Comparison of ENCODE assay signal across 1 cellular context in the genomic region with DNA sequence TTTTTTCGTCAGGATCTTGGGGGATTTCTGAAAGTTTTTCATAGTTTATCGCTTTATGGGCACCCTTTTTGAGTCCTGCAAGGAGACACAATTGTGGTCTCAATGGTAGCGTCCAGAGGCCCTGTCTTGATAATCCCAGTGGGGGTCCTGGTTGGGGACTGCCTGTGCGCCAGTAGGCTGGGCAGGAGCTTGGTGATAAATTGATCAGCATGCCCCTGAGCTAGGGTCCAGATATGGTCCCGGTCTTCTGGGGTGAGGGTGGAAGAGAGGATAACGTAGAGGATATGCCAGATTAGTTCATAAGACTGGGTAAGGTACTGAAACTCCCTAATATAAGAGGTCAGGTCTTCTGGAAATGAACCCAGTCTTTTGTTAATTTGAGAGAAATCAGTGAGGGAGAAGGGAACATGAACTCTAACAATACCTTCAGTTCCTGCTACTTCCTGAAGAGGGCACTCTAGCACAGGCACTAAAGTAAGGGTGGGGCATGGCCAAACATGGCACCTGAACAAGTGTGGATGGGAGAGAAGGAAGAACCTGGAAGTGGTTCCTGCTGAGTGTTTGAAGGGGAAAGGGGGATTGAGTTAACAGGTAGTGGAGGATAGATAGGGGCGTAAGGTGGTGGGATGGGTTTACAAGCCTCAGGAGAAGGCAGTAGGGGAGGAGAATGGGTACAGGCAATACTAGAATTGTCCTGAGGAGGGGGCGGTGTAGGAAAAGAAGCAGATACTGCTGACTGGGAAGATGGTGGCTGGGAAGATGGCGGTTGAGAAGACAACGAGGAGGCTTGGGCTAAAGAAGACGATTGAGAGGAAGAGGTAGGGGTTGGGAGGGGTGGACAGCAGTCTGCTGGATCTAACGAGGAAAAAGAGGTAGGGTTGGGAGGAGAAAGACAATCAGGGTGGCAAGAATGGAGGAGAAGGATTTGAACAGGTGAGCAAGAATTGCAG.
A peak's percentile ranks its signal among the peaks of the same experiment; 100 is the strongest.
TF ChIP-seq lines count a peak whose summit lies in the region.

No MANE protein-coding gene starts in this region.

TF ChIP-seq in K562, 482 proteins besides CTCF, POLR2A, EP300 and RAD21 (continued from another document and continues in another):
- TF ChIP-seq, protein P1, sequence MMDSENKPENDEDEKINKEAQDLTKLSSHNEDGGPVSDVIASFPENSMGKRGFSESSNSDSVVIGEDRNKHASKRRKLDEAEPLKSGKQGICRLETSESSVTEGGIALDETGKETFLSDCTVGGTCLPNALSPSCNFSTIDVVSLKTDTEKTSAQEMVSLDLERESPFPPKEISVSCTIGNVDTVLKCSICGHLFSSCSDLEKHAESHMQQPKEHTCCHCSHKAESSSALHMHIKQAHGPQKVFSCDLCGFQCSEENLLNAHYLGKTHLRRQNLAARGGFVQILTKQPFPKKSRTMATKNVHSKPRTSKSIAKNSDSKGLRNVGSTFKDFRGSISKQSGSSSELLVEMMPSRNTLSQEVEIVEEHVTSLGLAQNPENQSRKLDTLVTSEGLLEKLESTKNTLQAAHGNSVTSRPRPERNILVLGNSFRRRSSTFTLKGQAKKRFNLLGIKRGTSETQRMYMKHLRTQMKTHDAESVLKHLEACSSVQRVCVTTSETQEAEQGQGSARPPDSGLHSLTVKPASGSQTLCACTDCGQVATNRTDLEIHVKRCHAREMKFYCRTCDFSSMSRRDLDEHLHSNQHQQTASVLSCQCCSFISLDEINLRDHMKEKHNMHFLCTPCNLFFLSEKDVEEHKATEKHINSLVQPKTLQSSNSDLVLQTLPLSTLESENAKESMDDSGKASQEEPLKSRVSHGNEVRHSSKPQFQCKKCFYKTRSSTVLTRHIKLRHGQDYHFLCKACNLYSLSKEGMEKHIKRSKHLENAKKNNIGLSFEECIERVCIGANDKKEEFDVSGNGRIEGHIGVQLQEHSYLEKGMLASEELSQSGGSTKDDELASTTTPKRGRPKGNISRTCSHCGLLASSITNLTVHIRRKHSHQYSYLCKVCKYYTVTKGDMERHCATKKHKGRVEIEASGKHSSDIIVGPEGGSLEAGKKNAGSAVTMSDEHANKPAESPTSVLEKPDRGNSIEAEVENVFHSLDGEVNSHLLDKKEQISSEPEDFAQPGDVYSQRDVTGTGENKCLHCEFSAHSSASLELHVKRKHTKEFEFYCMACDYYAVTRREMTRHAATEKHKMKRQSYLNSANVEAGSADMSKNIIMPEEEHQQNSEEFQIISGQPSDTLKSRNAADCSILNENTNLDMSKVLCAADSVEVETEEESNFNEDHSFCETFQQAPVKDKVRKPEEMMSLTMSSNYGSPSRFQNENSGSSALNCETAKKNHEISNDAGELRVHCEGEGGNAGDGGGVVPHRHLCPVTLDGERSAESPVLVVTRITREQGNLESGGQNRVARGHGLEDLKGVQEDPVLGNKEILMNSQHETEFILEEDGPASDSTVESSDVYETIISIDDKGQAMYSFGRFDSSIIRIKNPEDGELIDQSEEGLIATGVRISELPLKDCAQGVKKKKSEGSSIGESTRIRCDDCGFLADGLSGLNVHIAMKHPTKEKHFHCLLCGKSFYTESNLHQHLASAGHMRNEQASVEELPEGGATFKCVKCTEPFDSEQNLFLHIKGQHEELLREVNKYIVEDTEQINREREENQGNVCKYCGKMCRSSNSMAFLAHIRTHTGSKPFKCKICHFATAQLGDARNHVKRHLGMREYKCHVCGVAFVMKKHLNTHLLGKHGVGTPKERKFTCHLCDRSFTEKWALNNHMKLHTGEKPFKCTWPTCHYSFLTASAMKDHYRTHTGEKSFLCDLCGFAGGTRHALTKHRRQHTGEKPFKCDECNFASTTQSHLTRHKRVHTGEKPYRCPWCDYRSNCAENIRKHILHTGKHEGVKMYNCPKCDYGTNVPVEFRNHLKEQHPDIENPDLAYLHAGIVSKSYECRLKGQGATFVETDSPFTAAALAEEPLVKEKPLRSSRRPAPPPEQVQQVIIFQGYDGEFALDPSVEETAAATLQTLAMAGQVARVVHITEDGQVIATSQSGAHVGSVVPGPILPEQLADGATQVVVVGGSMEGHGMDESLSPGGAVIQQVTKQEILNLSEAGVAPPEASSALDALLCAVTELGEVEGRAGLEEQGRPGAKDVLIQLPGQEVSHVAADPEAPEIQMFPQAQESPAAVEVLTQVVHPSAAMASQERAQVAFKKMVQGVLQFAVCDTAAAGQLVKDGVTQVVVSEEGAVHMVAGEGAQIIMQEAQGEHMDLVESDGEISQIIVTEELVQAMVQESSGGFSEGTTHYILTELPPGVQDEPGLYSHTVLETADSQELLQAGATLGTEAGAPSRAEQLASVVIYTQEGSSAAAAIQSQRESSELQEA (IDR thresholded peaks at IDR 0.05; ENCODE audit: low read depth) = peak; percentile 66; the same call in 1 of the 2 replicates
- TF ChIP-seq, protein P2, sequence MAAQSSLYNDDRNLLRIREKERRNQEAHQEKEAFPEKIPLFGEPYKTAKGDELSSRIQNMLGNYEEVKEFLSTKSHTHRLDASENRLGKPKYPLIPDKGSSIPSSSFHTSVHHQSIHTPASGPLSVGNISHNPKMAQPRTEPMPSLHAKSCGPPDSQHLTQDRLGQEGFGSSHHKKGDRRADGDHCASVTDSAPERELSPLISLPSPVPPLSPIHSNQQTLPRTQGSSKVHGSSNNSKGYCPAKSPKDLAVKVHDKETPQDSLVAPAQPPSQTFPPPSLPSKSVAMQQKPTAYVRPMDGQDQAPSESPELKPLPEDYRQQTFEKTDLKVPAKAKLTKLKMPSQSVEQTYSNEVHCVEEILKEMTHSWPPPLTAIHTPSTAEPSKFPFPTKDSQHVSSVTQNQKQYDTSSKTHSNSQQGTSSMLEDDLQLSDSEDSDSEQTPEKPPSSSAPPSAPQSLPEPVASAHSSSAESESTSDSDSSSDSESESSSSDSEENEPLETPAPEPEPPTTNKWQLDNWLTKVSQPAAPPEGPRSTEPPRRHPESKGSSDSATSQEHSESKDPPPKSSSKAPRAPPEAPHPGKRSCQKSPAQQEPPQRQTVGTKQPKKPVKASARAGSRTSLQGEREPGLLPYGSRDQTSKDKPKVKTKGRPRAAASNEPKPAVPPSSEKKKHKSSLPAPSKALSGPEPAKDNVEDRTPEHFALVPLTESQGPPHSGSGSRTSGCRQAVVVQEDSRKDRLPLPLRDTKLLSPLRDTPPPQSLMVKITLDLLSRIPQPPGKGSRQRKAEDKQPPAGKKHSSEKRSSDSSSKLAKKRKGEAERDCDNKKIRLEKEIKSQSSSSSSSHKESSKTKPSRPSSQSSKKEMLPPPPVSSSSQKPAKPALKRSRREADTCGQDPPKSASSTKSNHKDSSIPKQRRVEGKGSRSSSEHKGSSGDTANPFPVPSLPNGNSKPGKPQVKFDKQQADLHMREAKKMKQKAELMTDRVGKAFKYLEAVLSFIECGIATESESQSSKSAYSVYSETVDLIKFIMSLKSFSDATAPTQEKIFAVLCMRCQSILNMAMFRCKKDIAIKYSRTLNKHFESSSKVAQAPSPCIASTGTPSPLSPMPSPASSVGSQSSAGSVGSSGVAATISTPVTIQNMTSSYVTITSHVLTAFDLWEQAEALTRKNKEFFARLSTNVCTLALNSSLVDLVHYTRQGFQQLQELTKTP (IDR thresholded peaks at IDR 0.05; ENCODE audit: low read depth in 1 of 2, partially characterized antibody in 2 of 2) = peak; percentile 50 to 66
- peak; percentile 46; the same call in 1 of the 2 replicates for TF ChIP-seq KLF1 (tag; IDR thresholded peaks at IDR 0.05)
- peak; percentile 83 for TF ChIP-seq HDAC2 (IDR thresholded peaks at IDR 0.05)
- TF ChIP-seq ZSCAN32 (CRISPR knock-in tag; IDR thresholded peaks at IDR 0.05) = 0 out of 2 replicates have a peak, but pooled peaks have one; percentile 6
- TF ChIP-seq, protein P3, sequence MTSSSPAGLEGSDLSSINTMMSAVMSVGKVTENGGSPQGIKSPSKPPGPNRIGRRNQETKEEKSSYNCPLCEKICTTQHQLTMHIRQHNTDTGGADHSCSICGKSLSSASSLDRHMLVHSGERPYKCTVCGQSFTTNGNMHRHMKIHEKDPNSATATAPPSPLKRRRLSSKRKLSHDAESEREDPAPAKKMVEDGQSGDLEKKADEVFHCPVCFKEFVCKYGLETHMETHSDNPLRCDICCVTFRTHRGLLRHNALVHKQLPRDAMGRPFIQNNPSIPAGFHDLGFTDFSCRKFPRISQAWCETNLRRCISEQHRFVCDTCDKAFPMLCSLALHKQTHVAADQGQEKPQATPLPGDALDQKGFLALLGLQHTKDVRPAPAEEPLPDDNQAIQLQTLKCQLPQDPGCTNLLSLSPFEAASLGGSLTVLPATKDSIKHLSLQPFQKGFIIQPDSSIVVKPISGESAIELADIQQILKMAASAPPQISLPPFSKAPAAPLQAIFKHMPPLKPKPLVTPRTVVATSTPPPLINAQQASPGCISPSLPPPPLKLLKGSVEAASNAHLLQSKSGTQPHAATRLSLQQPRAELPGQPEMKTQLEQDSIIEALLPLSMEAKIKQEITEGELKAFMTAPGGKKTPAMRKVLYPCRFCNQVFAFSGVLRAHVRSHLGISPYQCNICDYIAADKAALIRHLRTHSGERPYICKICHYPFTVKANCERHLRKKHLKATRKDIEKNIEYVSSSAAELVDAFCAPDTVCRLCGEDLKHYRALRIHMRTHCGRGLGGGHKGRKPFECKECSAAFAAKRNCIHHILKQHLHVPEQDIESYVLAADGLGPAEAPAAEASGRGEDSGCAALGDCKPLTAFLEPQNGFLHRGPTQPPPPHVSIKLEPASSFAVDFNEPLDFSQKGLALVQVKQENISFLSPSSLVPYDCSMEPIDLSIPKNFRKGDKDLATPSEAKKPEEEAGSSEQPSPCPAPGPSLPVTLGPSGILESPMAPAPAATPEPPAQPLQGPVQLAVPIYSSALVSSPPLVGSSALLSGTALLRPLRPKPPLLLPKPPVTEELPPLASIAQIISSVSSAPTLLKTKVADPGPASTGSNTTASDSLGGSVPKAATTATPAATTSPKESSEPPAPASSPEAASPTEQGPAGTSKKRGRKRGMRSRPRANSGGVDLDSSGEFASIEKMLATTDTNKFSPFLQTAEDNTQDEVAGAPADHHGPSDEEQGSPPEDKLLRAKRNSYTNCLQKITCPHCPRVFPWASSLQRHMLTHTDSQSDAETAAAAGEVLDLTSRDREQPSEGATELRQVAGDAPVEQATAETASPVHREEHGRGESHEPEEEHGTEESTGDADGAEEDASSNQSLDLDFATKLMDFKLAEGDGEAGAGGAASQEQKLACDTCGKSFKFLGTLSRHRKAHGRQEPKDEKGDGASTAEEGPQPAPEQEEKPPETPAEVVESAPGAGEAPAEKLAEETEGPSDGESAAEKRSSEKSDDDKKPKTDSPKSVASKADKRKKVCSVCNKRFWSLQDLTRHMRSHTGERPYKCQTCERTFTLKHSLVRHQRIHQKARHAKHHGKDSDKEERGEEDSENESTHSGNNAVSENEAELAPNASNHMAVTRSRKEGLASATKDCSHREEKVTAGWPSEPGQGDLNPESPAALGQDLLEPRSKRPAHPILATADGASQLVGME (CRISPR knock-in tag; IDR thresholded peaks at IDR 0.05) = 0 out of 2 replicates have a peak, but pooled peaks have one; percentile 29
- TF ChIP-seq, protein P4, sequence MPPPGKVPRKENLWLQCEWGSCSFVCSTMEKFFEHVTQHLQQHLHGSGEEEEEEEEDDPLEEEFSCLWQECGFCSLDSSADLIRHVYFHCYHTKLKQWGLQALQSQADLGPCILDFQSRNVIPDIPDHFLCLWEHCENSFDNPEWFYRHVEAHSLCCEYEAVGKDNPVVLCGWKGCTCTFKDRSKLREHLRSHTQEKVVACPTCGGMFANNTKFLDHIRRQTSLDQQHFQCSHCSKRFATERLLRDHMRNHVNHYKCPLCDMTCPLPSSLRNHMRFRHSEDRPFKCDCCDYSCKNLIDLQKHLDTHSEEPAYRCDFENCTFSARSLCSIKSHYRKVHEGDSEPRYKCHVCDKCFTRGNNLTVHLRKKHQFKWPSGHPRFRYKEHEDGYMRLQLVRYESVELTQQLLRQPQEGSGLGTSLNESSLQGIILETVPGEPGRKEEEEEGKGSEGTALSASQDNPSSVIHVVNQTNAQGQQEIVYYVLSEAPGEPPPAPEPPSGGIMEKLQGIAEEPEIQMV (tag; conservative IDR thresholded peaks at IDR 0.05; ENCODE audit: low read depth) = peak; percentile 79
- TF ChIP-seq, protein P5, sequence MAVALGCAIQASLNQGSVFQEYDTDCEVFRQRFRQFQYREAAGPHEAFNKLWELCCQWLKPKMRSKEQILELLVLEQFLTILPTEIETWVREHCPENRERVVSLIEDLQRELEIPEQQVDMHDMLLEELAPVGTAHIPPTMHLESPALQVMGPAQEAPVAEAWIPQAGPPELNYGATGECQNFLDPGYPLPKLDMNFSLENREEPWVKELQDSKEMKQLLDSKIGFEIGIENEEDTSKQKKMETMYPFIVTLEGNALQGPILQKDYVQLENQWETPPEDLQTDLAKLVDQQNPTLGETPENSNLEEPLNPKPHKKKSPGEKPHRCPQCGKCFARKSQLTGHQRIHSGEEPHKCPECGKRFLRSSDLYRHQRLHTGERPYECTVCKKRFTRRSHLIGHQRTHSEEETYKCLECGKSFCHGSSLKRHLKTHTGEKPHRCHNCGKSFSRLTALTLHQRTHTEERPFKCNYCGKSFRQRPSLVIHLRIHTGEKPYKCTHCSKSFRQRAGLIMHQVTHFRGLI (CRISPR knock-in tag; IDR thresholded peaks at IDR 0.05) = peak; percentile 12; the same call in 1 of the 2 replicates
- TF ChIP-seq ZNF41 (CRISPR knock-in tag; conservative IDR thresholded peaks at IDR 0.05) = peak; percentile 11; the same call in 1 of the 2 replicates
- TF ChIP-seq HMG20A (CRISPR knock-in tag; conservative IDR thresholded peaks at IDR 0.05) = peak; percentile 7; the same call in 1 of the 2 replicates
- peak; percentile 71 for TF ChIP-seq TOE1 (IDR thresholded peaks at IDR 0.05; ENCODE audit: borderline replicate concordance)
- TF ChIP-seq TOE1 (CRISPR knock-in tag; IDR thresholded peaks at IDR 0.05; ENCODE audit: borderline replicate concordance, low read depth) = no peak
- peak; percentile 62; the same call in 1 of the 2 replicates for TF ChIP-seq NR2C1 (IDR thresholded peaks at IDR 0.05)
- peak; percentile 74 for TF ChIP-seq NR2C1 (tag; IDR thresholded peaks at IDR 0.05)
- TF ChIP-seq FOXK2 (conservative IDR thresholded peaks at IDR 0.05 in 1 of 2, IDR thresholded peaks at IDR 0.05 in 1 of 2; ENCODE audit: low read depth in 2 of 2) = peak; percentile 67 to 68
- peak; percentile 67 for TF ChIP-seq ZNF134 (CRISPR knock-in tag; conservative IDR thresholded peaks at IDR 0.05)
- TF ChIP-seq DPF2 (IDR thresholded peaks at IDR 0.05) = peak; percentile 70
- TF ChIP-seq ZNF165 (CRISPR knock-in tag; IDR thresholded peaks at IDR 0.05; ENCODE audit: borderline replicate concordance) = peak; percentile 72; the same call in 1 of the 2 replicates
- TF ChIP-seq CBFA2T2 (conservative IDR thresholded peaks at IDR 0.05) = no peak
- TF ChIP-seq ZNF184 (CRISPR knock-in tag; IDR thresholded peaks at IDR 0.05) = no peak
- peak; percentile 79 for TF ChIP-seq ARID2 (IDR thresholded peaks at IDR 0.05)
- no peak for TF ChIP-seq POLR2AphosphoS2 (IDR thresholded peaks at IDR 0.05; ENCODE audit: low read length)
- peak; percentile 73 for TF ChIP-seq TAF7 (tag; IDR thresholded peaks at IDR 0.05)
- no peak for TF ChIP-seq MEF2A (IDR thresholded peaks at IDR 0.05; ENCODE audit: control insufficient read depth, low read depth, low read length)
- peak; percentile 71 for TF ChIP-seq PTTG1 (tag; IDR thresholded peaks at IDR 0.05; ENCODE audit: low read depth)
- TF ChIP-seq ZC3H8 (IDR thresholded peaks at IDR 0.05) = 0 out of 2 replicates have a peak, but pooled peaks have one; percentile 19
- TF ChIP-seq, protein P6, sequence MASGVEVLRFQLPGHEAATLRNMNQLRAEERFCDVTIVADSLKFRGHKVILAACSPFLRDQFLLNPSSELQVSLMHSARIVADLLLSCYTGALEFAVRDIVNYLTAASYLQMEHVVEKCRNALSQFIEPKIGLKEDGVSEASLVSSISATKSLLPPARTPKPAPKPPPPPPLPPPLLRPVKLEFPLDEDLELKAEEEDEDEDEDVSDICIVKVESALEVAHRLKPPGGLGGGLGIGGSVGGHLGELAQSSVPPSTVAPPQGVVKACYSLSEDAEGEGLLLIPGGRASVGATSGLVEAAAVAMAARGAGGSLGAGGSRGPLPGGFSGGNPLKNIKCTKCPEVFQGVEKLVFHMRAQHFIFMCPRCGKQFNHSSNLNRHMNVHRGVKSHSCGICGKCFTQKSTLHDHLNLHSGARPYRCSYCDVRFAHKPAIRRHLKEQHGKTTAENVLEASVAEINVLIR (CRISPR knock-in tag; IDR thresholded peaks at IDR 0.05) = peak; percentile 48; the same call in 1 of the 2 replicates
- peak; percentile 64 for TF ChIP-seq NBN (IDR thresholded peaks at IDR 0.05; ENCODE audit: low read depth)
- peak; percentile 75 to 88 for TF ChIP-seq MAZ (CRISPR knock-in tag; conservative IDR thresholded peaks at IDR 0.05 in 1 of 2, IDR thresholded peaks at IDR 0.05 in 1 of 2)
